ENCODE assay signal across 8 cellular contexts in the genomic region with DNA sequence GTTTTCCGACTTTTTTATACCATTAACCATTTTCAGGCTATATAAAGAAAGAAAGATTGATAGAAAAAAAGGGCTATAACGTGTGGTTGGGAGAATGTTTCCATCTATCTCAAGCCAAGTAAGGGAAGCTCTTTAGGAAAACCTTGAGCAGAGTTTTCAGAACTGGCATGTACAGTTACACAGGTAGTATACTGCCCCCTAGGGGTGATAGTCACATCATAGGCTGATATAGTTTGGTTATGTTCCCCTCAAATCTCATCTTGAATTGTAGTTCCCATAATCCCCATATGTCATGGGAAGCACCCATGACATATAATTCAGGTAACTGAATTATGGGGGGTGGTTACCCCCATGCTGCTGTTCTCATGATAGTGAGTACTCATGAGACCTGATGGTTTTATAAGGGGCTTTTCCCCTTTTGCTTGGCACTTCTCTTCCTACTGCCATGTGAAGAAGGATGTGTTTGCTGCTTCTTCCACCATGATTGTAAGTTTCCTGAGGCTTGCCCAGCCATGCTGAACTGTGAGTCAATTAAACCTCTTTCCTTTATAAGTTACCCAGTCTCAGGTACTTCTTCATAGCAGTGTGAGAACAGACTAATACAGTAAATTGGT.
A peak's percentile ranks its signal among the peaks of the same experiment; 100 is the strongest.
DNase-seq lines count a peak whose midpoint lies in the region; ATAC-seq lines count a peak whose summit lies in the region.

No MANE protein-coding gene starts in this region.

- peak overlapping the region in 1 of 10 donors; percentile 4 for H3K27ac Mint-ChIP-seq in naive thymus-derived CD8-positive, alpha-beta T cell

- ATAC-seq in GM18499 (IDR thresholded peaks at IDR 0.05; ENCODE audit: insufficient read depth, unreplicated experiment) (peak; percentile 71), HG02852 (IDR thresholded peaks at IDR 0.05; ENCODE audit: unreplicated experiment) (peak; percentile 90)
- ATAC-seq in naive thymus-derived CD8-positive, alpha-beta T cell: peak; percentile 59 to 73

- H3K36me3 Mint-ChIP-seq in naive thymus-derived CD8-positive, alpha-beta T cell: no peaks in the 10 kb centered on the region

- H3K4me3 Mint-ChIP-seq in naive thymus-derived CD8-positive, alpha-beta T cell: no peak overlapping the region

- H3K9me3 Mint-ChIP-seq in naive thymus-derived CD8-positive, alpha-beta T cell: no peaks in the 10 kb centered on the region

- peaks cover 1 to 9% (median 3%) of the 10 kb centered on the region in 5 donors for H3K27me3 Mint-ChIP-seq in naive thymus-derived CD8-positive, alpha-beta T cell

- peaks cover 0 to 10% (median 3%) of the 10 kb centered on the region in 4 donors for H3K4me1 Mint-ChIP-seq in naive thymus-derived CD8-positive, alpha-beta T cell

- POLR2A ChIA-PET in naive thymus-derived CD8-positive, alpha-beta T cell (lab: Charles Lee): interaction anchor here (1.4 kb wide), 1 partner anchor 127 kb away, joined by 4 read pairs; no protein-coding TSS in a partner anchor

- DNase-seq in COR-L47 (lab: John Stamatoyannopoulos, UW) (peak; percentile 69), NCI-H526 (lab: John Stamatoyannopoulos, UW) (peak; percentile 6 to 84), retina (no peak), NCI-H510A treated with DMSO at 0.1 percent for 48 hours (lab: John Stamatoyannopoulos, UW) (no peak)
- DNase-seq in central memory CD4-positive, alpha-beta T cell: peak; percentile 66
- DNase-seq in naive thymus-derived CD8-positive, alpha-beta T cell: peak in 9 of 10 donors; percentile 0 to 73 (median 45)

Comparison
In these comparisons a context has a peak if more than half of its experiments do, and no peak if none do; other contexts are left out.
1. DNase-seq: peak in COR-L47 (single experiment), NCI-H526 (2 of 2), central memory CD4-positive, alpha-beta T cell (single experiment) and naive thymus-derived CD8-positive, alpha-beta T cell (9 of 10); none in retina (single experiment) and NCI-H510A treated with DMSO at 0.1 percent for 48 hours (single experiment).
2. Peak in every context shown above with its lines, with median percentiles within 50 percentile points of each other: ATAC-seq.